In the genomic region with DNA sequence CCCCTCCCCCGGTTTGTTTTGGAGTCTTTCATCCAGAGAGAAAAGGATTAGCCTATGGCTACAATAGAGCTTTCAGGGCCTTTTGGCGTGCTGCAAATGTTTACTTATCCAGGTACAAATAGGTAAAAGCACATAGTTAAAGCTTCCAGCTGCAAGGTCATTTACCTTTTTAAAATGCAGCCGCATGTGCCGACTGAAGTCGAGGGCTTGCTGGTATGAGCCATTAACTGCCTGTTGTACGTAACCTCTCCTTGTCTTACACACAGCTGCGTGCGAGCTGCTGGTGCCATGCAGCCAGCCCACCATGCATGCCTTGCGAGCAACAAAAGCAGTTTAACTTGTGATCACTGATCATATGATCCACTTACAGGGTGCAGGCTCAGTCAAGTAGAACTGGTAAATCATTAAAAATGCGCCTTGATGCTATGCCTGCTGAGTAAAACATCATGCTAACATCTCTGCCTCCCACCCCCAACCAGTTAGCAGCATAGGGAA, we compare ENCODE assay signal across 1 cellular context.
TF ChIP-seq lines count a peak whose summit lies in the region.

No MANE protein-coding gene starts in this region.

TF ChIP-seq in HepG2, 621 proteins besides CTCF, POLR2A, EP300 and RAD21 (continued from another document):
- TF ChIP-seq, protein P1, sequence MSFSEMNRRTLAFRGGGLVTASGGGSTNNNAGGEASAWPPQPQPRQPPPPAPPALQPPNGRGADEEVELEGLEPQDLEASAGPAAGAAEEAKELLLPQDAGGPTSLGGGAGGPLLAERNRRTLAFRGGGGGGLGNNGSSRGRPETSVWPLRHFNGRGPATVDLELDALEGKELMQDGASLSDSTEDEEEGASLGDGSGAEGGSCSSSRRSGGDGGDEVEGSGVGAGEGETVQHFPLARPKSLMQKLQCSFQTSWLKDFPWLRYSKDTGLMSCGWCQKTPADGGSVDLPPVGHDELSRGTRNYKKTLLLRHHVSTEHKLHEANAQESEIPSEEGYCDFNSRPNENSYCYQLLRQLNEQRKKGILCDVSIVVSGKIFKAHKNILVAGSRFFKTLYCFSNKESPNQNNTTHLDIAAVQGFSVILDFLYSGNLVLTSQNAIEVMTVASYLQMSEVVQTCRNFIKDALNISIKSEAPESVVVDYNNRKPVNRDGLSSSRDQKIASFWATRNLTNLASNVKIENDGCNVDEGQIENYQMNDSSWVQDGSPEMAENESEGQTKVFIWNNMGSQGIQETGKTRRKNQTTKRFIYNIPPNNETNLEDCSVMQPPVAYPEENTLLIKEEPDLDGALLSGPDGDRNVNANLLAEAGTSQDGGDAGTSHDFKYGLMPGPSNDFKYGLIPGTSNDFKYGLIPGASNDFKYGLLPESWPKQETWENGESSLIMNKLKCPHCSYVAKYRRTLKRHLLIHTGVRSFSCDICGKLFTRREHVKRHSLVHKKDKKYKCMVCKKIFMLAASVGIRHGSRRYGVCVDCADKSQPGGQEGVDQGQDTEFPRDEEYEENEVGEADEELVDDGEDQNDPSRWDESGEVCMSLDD (CRISPR knock-in tag; IDR thresholded peaks at IDR 0.05; ENCODE audit: borderline replicate concordance) = no peak
- TF ChIP-seq MXD1 (CRISPR knock-in tag; IDR thresholded peaks at IDR 0.05) = no peak
